16 cellular contexts compared by ENCODE assay signal in the genomic region with DNA sequence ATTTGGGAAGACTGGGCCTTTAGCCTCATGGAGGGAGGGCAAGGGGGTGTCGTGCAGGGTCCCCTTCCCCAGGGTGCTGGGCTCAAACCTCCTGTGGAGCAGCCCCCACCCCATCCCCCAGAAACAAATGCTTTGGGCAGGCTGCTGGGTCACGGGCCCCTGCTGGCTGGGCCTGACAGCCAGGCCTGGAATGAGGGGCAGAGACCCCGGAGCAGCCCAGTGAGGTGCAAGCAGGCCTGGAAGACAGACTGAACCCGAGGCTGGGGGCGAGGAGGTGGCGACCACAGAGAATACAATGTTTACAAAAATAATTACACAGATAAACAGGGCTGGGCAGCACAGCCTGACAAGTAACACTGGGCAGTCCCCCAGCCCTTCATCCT. TPM values are rescaled to one million over a fixed set of nuclear protein-coding genes. Genes with fewer than 3 reads are reported as not detected.
DNase-seq lines count a peak whose midpoint lies in the region; ATAC-seq and TF ChIP-seq lines count a peak whose summit lies in the region.
"Had no signal": no experiment of that assay in that cellular context is flagged by ENCODE, and none has a peak within 500 bp of the region (broad histone marks: within the 10 kb centered on the region; RNA-seq: fewer than 3 reads in every experiment).

No MANE protein-coding gene starts in this region.

- H3K4me3 ChIP-seq in ascending aorta (no peak overlapping the region), dorsolateral prefrontal cortex (no peak overlapping the region), mucosa of rectum (ENCODE audit: low read length in 2 of 2) (no peak overlapping the region), thoracic aorta (no peak overlapping the region)
- H3K4me3 ChIP-seq: SJSA1 had no signal

- H3K4me1 ChIP-seq in ascending aorta (peaks cover 4 to 13% of the 10 kb centered on the region in 2 donors), mucosa of rectum (ENCODE audit: control insufficient read depth in 2 of 2, insufficient read depth in 2 of 2, low read length in 2 of 2) (peaks cover 15 to 16% of the 10 kb centered on the region in 2 donors), thoracic aorta (ENCODE audit: control insufficient read depth in 1 of 2, low read depth in 2 of 2) (peaks cover 8 to 26% of the 10 kb centered on the region in 2 donors)

- H3K9me3 ChIP-seq in ascending aorta (no peaks in the 10 kb centered on the region), mucosa of rectum (ENCODE audit: control insufficient read depth in 2 of 2, low read length in 2 of 2) (no peaks in the 10 kb centered on the region), thoracic aorta (no peaks in the 10 kb centered on the region)
- H3K9me3 ChIP-seq: SJSA1 had no signal

- no peak for DNase-seq in ascending aorta (ENCODE audit: low spot score in 2 of 2)
- DNase-seq in dorsolateral prefrontal cortex: no peak
- DNase-seq in thoracic aorta (ENCODE audit: low spot score): no peak
- no peak for DNase-seq in activated T-cell treated with anti-CD3 and anti-CD28 coated beads, Interleukin-2, amount 50 U/mL, for 48 hours
- no peak for DNase-seq in AG08395 (ENCODE audit: low spot score)
- DNase-seq in effector CD8-positive, alpha-beta T cell (lab: John Stamatoyannopoulos, UW): no peak
- DNase-seq: CD4-positive, CD25-positive, alpha-beta regulatory T cell; COR-L47; DMS 273 treated with DMSO at 0.1 percent for 48 hours; DND-41; NCI-H1105 treated with DMSO at 0.1 percent for 48 hours; NCI-H1694; NCI-H2227 treated with DMSO at 0.1 percent for 48 hours; NCI-H524 treated with DMSO at 0.1 percent for 48 hours had no signal

- H3K27ac ChIP-seq in ascending aorta (peak overlapping the region; percentile 36 to 37), dorsolateral prefrontal cortex (peak overlapping the region in 50 of 59 donors; percentile 11 to 80 (median 58)), mucosa of rectum (ENCODE audit: low read depth in 2 of 2, low read length in 2 of 2) (peak overlapping the region; percentile 48 to 61), thoracic aorta (peak overlapping the region; percentile 24 to 38)
- H3K27ac ChIP-seq: SJSA1 had no signal

- no peaks in the 10 kb centered on the region for H3K36me3 ChIP-seq in ascending aorta
- peaks cover 0 to 5% of the 10 kb centered on the region in 2 donors for H3K36me3 ChIP-seq in mucosa of rectum (ENCODE audit: control insufficient read depth in 2 of 2, insufficient read depth in 2 of 2, low read length in 2 of 2)
- peaks cover 8% of the 10 kb centered on the region for H3K36me3 ChIP-seq in thoracic aorta
- H3K36me3 ChIP-seq: SJSA1 had no signal

- no peak for ATAC-seq in thoracic aorta (ENCODE audit: insufficient number of reproducible peaks, low FRiP score, low read depth)

- intact Hi-C loops in ascending aorta (cut with DNase I): loop anchor here (10.0 kb wide), 1 partner anchor 1662 kb away; the partner anchor contains the start of gene FOXJ3
- intact Hi-C loops in dorsolateral prefrontal cortex (cut with DNase I): loop anchor here in 1 of 2 donors (5.0 kb wide), 1 partner anchor 316 kb away; no protein-coding TSS in a partner anchor

- H3K9ac ChIP-seq in mucosa of rectum (ENCODE audit: low read depth in 1 of 2, low read length in 2 of 2): peak overlapping the region in 1 of 2 donors; percentile 61

- no peaks in the 10 kb centered on the region for H3K27me3 ChIP-seq in ascending aorta
- H3K27me3 ChIP-seq in dorsolateral prefrontal cortex: no peaks in the 10 kb centered on the region
- no peaks in the 10 kb centered on the region for H3K27me3 ChIP-seq in mucosa of rectum (ENCODE audit: control insufficient read depth in 2 of 2, insufficient read depth in 2 of 2, low read length in 2 of 2)
- H3K27me3 ChIP-seq in thoracic aorta (replicated peaks; ENCODE audit: insufficient read depth): no peaks in the 10 kb centered on the region
- H3K27me3 ChIP-seq: SJSA1 had no signal

- no peak for TF ChIP-seq CTCF in ascending aorta (IDR thresholded peaks at IDR 0.05)
- no peak for TF ChIP-seq CTCF in dorsolateral prefrontal cortex (IDR thresholded peaks at IDR 0.05 in 54 of 56, conservative IDR thresholded peaks at IDR 0.05 in 2 of 56; ENCODE audit: low read depth in 1 of 56, partially characterized antibody in 56 of 56)
- no peak for TF ChIP-seq CTCF in thoracic aorta (IDR thresholded peaks at IDR 0.05)

RNA-seq across cellular contexts. Expression of gene CCDC24, which starts 5.3 kb away (rescaled TPM):
- total RNA-seq in ascending aorta: 4.8 TPM
- total RNA-seq in dorsolateral prefrontal cortex: 10 to 100 TPM in 119 of 120 experiments, 1 to 10 TPM in 1; 9.0 to 34.0 (median 18.6) TPM
- 10 to 100 TPM in 1 of 2 donors, 1 to 10 TPM in 1; 4.5 to 24.0 TPM for total RNA-seq in thoracic aorta

RNA-seq across cellular contexts. Expression of gene B4GALT2, which starts 17.7 kb away (rescaled TPM):
- total RNA-seq in ascending aorta (93.2 TPM), dorsolateral prefrontal cortex (10 to 100 TPM; 33.5 to 97.8 (median 48.8) TPM), thoracic aorta (10 to 100 TPM; 34.8 to 51.6 TPM)

RNA-seq across cellular contexts. Expression of gene ATP6V0B, which starts 22.0 kb away (rescaled TPM):
- 115 TPM for total RNA-seq in ascending aorta
- total RNA-seq in dorsolateral prefrontal cortex: 100 to 1,000 TPM; 112 to 276 (median 202) TPM
- 100 to 1,000 TPM in 1 of 2 donors, 10 to 100 TPM in 1; 72.3 to 136 TPM for total RNA-seq in thoracic aorta

RNA-seq across cellular contexts. Expression of gene DPH2, which starts 26.9 kb away (rescaled TPM):
- total RNA-seq in ascending aorta: 69.3 TPM
- total RNA-seq in dorsolateral prefrontal cortex: 10 to 100 TPM; 12.0 to 31.1 (median 20.7) TPM
- total RNA-seq in thoracic aorta: 10 to 100 TPM; 21.9 to 31.4 TPM

RNA-seq across cellular contexts. Expression of gene SLC6A9, which starts 34.5 kb away (rescaled TPM):
- 4.7 TPM for total RNA-seq in ascending aorta
- total RNA-seq in dorsolateral prefrontal cortex: 10 to 100 TPM; 10.7 to 88.7 (median 26.9) TPM
- total RNA-seq in thoracic aorta: 10 to 100 TPM; 15.0 to 26.8 TPM
